Comparison of ENCODE assay signal across 29 cellular contexts in genomic region chr15:93243573-93243972, GRCh38.
"Had no signal": no experiment of that assay in that cellular context is flagged by ENCODE, and none has a peak within 500 bp of the region (broad histone marks: within the 10 kb centered on the region; RNA-seq: fewer than 3 reads in every experiment).

No MANE protein-coding gene starts in this region.

- H3K9ac ChIP-seq: neural progenitor cell had no signal

- ATAC-seq: heart right ventricle; left colon; natural killer cell; right cardiac atrium; stimulated activated effector memory CD8-positive, alpha-beta T cell treated with anti-CD3 and anti-CD28 coated beads, Interleukin-12 subunit alpha, Interleukin-12 subunit beta, amount 100 ng/mL, for 72 hours had no signal

- H3K36me3 ChIP-seq: heart right ventricle, left ventricle myocardium inferior, neural progenitor cell, pancreas, prostate gland, sigmoid colon, spleen, suprapubic skin, thoracic aorta, tibial artery, vagina had no signal

- H3K4me2 ChIP-seq: neural progenitor cell had no signal

- H3K27ac ChIP-seq: heart right ventricle, left ventricle myocardium inferior, neural progenitor cell, pancreas, prostate gland, sigmoid colon, spleen, suprapubic skin, thoracic aorta, tibial artery, vagina had no signal

- H3K4me3 ChIP-seq: heart right ventricle, left ventricle myocardium inferior, lung, neural progenitor cell, pancreas, prostate gland, sigmoid colon, spleen, suprapubic skin, thoracic aorta, tibial artery, vagina had no signal

- H3K36me3 Mint-ChIP-seq: mesothelial cell of epicardium; natural killer cell; stimulated activated effector memory CD8-positive, alpha-beta T cell treated with anti-CD3 and anti-CD28 coated beads, Interleukin-12 subunit alpha, Interleukin-12 subunit beta, amount 100 ng/mL, for 72 hours; type B pancreatic cell had no signal

- H3K27me3 Mint-ChIP-seq: naive B cell, type B pancreatic cell had no signal

- H3K27me3 ChIP-seq: neural progenitor cell, pancreas, sigmoid colon, suprapubic skin, vagina had no signal

- H3K9me3 Mint-ChIP-seq: mesothelial cell of epicardium; natural killer cell; nephron progenitor cell; stimulated activated effector memory CD8-positive, alpha-beta T cell treated with anti-CD3 and anti-CD28 coated beads, Interleukin-12 subunit alpha, Interleukin-12 subunit beta, amount 100 ng/mL, for 72 hours; stimulated activated naive CD8-positive, alpha-beta T cell treated with anti-CD3 and anti-CD28 coated beads, Interleukin-15, Interleukin-2, amounts not matched to agents 100 ng/mL and 50 ng/mL, for 24 hours; type B pancreatic cell had no signal

- H3K4me3 Mint-ChIP-seq: mesothelial cell of epicardium; naive B cell; natural killer cell; nephron progenitor cell; neural progenitor cell; stimulated activated effector memory CD8-positive, alpha-beta T cell treated with anti-CD3 and anti-CD28 coated beads, Interleukin-12 subunit alpha, Interleukin-12 subunit beta, amount 100 ng/mL, for 72 hours; stimulated activated naive CD8-positive, alpha-beta T cell treated with anti-CD3 and anti-CD28 coated beads, Interleukin-15, Interleukin-2, amounts not matched to agents 100 ng/mL and 50 ng/mL, for 24 hours; type B pancreatic cell had no signal

- DNase-seq: heart right ventricle; hippocampal formation; kidney; left colon; left ventricle myocardium inferior; mesendoderm; naive B cell; natural killer cell; nephron progenitor cell; pancreas; posterior cingulate gyrus; retina; right cardiac atrium; sigmoid colon; small intestine; spleen; stimulated activated CD4-positive, alpha-beta T cell treated with anti-CD3 and anti-CD28 coated beads, Interleukin-4, amount 100 ng/mL, for 24 hours; stimulated activated naive CD4-positive, alpha-beta T cell; tibial artery had no signal

- FAIRE-seq: kidney, pancreas, small intestine had no signal

- H2AFZ ChIP-seq: neural progenitor cell had no signal

- H3K4me1 ChIP-seq: left ventricle myocardium inferior, pancreas, prostate gland, sigmoid colon, suprapubic skin, tibial artery, vagina had no signal

- H3K9me3 ChIP-seq: heart right ventricle, left ventricle myocardium inferior, pancreas, prostate gland, sigmoid colon, spleen, suprapubic skin, thoracic aorta, tibial artery, vagina had no signal

- H3K27ac Mint-ChIP-seq: mesothelial cell of epicardium; naive B cell; natural killer cell; nephron progenitor cell; neural progenitor cell; stimulated activated effector memory CD8-positive, alpha-beta T cell treated with anti-CD3 and anti-CD28 coated beads, Interleukin-12 subunit alpha, Interleukin-12 subunit beta, amount 100 ng/mL, for 72 hours; stimulated activated naive CD8-positive, alpha-beta T cell treated with anti-CD3 and anti-CD28 coated beads, Interleukin-15, Interleukin-2, amounts not matched to agents 100 ng/mL and 50 ng/mL, for 24 hours; type B pancreatic cell had no signal

- H3K4me1 Mint-ChIP-seq: naive B cell; natural killer cell; stimulated activated effector memory CD8-positive, alpha-beta T cell treated with anti-CD3 and anti-CD28 coated beads, Interleukin-12 subunit alpha, Interleukin-12 subunit beta, amount 100 ng/mL, for 72 hours had no signal
